Comparison of ENCODE assay signal across 1 cellular context in the genomic region with DNA sequence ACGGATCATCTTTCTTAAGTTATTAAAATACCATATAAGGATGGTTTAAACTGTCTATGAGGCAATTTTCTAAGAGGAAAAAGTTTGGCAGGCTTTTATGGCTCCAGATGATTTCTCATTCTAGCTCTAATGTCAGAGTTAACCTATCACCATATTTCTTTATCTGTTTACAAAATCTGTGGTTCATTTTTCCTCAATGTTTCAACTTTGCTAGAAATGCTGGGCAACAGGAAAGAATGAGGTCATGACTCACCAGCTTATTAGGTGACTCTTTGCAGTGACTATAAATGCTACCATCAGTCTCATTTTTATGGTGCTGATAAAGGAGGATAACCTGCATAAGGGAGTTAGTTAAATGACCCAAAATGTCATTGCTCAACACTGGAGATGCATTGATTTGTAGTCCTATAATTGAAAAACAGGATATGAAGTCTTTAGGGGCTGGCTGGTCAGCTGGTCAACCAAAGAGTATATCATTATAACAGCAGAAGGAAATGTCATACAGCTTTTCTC.
A peak's percentile ranks its signal among the peaks of the same experiment; 100 is the strongest.
TF ChIP-seq lines count a peak whose summit lies in the region.

No MANE protein-coding gene starts in this region.

TF ChIP-seq in HEK293, 187 proteins besides CTCF, POLR2A, EP300 and RAD21 (continued from another document):
- TF ChIP-seq, protein P1, sequence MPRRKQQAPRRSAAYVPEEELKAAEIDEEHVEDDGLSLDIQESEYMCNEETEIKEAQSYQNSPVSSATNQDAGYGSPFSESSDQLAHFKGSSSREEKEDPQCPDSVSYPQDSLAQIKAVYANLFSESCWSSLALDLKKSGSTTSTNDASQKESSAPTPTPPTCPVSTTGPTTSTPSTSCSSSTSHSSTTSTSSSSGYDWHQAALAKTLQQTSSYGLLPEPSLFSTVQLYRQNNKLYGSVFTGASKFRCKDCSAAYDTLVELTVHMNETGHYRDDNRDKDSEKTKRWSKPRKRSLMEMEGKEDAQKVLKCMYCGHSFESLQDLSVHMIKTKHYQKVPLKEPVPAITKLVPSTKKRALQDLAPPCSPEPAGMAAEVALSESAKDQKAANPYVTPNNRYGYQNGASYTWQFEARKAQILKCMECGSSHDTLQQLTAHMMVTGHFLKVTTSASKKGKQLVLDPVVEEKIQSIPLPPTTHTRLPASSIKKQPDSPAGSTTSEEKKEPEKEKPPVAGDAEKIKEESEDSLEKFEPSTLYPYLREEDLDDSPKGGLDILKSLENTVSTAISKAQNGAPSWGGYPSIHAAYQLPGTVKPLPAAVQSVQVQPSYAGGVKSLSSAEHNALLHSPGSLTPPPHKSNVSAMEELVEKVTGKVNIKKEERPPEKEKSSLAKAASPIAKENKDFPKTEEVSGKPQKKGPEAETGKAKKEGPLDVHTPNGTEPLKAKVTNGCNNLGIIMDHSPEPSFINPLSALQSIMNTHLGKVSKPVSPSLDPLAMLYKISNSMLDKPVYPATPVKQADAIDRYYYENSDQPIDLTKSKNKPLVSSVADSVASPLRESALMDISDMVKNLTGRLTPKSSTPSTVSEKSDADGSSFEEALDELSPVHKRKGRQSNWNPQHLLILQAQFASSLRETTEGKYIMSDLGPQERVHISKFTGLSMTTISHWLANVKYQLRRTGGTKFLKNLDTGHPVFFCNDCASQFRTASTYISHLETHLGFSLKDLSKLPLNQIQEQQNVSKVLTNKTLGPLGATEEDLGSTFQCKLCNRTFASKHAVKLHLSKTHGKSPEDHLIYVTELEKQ (tag by site-specific recombination; IDR thresholded peaks at IDR 0.05; ENCODE audit: borderline replicate concordance), result peak; percentile 88; the same call in 1 of the 2 replicates
- TF ChIP-seq ZBTB7A (tag by site-specific recombination; IDR thresholded peaks at IDR 0.05; ENCODE audit: low read depth), result no peak
- peak; percentile 96; the same call in 1 of the 2 replicates for TF ChIP-seq TRIM28 (IDR thresholded peaks at IDR 0.05; ENCODE audit: borderline replicate concordance, low read length)
- 0 out of 2 replicates have a peak, but pooled peaks have one; percentile 49 for TF ChIP-seq ZNF664 (tag by site-specific recombination; IDR thresholded peaks at IDR 0.05)
- TF ChIP-seq, protein P2, sequence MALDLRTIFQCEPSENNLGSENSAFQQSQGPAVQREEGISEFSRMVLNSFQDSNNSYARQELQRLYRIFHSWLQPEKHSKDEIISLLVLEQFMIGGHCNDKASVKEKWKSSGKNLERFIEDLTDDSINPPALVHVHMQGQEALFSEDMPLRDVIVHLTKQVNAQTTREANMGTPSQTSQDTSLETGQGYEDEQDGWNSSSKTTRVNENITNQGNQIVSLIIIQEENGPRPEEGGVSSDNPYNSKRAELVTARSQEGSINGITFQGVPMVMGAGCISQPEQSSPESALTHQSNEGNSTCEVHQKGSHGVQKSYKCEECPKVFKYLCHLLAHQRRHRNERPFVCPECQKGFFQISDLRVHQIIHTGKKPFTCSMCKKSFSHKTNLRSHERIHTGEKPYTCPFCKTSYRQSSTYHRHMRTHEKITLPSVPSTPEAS (tag by site-specific recombination; IDR thresholded peaks at IDR 0.05), result no peak; the same call in 1 of the 2 replicates
- no peak for TF ChIP-seq ZNF776 (tag by site-specific recombination; IDR thresholded peaks at IDR 0.05; ENCODE audit: borderline replicate concordance)
- TF ChIP-seq ZNF37A (tag by site-specific recombination; IDR thresholded peaks at IDR 0.05), result no peak
- no peak for TF ChIP-seq GLI4 (tag by site-specific recombination; IDR thresholded peaks at IDR 0.05)
- no peak for TF ChIP-seq SP2 (tag by site-specific recombination; IDR thresholded peaks at IDR 0.05)
- TF ChIP-seq ZNF843 (tag by site-specific recombination; IDR thresholded peaks at IDR 0.05), result peak; percentile 95
- no peak for TF ChIP-seq KLF9 (tag by site-specific recombination; IDR thresholded peaks at IDR 0.05; ENCODE audit: low read depth)
